In genomic region chr20:19855426-19855825, GRCh38 we compare ENCODE assay signal across 24 cellular contexts.
DNase-seq lines count a peak whose midpoint lies in the region; ATAC-seq, FAIRE-seq and TF ChIP-seq lines count a peak whose summit lies in the region.
"Had no signal": no experiment of that assay in that cellular context is flagged by ENCODE, and none has a peak within 500 bp of the region (broad histone marks: within the 10 kb centered on the region; RNA-seq: fewer than 3 reads in every experiment).

No MANE protein-coding gene starts in this region.

- H3K4me3 ChIP-seq in IMR-90 (ENCODE audit: insufficient read depth, low read depth, low read length) (no peak overlapping the region), endothelial cell of umbilical vein (replicated peaks in 1 of 3; ENCODE audit: insufficient read depth in 1 of 3, low read depth in 1 of 3, low read length in 3 of 3) (no peak overlapping the region)
- H3K4me3 ChIP-seq: A549; BLaER1 treated with 17β-estradiol and CSF1 and Interleukin-3, amounts not matched to agents 10 nM and 100 nM had no signal

- no peak for TF ChIP-seq CTCF in IMR-90 (conservative IDR thresholded peaks at IDR 0.05; ENCODE audit: low read depth, low read length)
- no peak for TF ChIP-seq CTCF in endothelial cell of umbilical vein (IDR thresholded peaks at IDR 0.05; ENCODE audit: extremely low read depth in 1 of 2, insufficient read depth in 1 of 2, low read depth in 1 of 2, low read length in 2 of 2)
- TF ChIP-seq CTCF in glutamatergic neuron (IDR thresholded peaks at IDR 0.05; ENCODE audit: partially characterized antibody, unreplicated experiment) = no peak

- H2AK9ac ChIP-seq in IMR-90 (replicated peaks; ENCODE audit: low read depth, low read length, poor library complexity) = no peak overlapping the region

- H3K9ac ChIP-seq in IMR-90 (ENCODE audit: low read depth, low read length) = no peak overlapping the region
- no peak overlapping the region for H3K9ac ChIP-seq in endothelial cell of umbilical vein (replicated peaks; ENCODE audit: extremely low read depth, insufficient read depth, low read length)
- H3K9ac ChIP-seq: BLaER1 treated with 17β-estradiol and CSF1 and Interleukin-3, amounts not matched to agents 10 nM and 100 nM had no signal

- CTCF ChIA-PET in IMR-90 (lab: Yijun Ruan, JAX) (no interaction called here), endothelial cell of umbilical vein (lab: Charles Lee) (interaction anchor here (0.8 kb wide), 1 partner anchor 67 kb away, joined by 3 read pairs; no protein-coding TSS in a partner anchor)

- no peak overlapping the region for H3K4ac ChIP-seq in IMR-90 (ENCODE audit: low read depth, low read length)

- H3K56ac ChIP-seq in IMR-90 (ENCODE audit: extremely low read depth, insufficient read depth, low read length) = no peak overlapping the region

- BruUV-seq in IMR-90 (replicated peaks; lab: Mats Ljungman, UMichigan) = no TSS peak
- no TSS peak for BruUV-seq in endothelial cell of umbilical vein (replicated peaks; lab: Mats Ljungman, UMichigan)

- no peak overlapping the region for H2AFZ ChIP-seq in IMR-90 (replicated peaks; ENCODE audit: low read length, poor library complexity)
- no peak overlapping the region for H2AFZ ChIP-seq in endothelial cell of umbilical vein (ENCODE audit: low read depth, low read length)

- H3K4me3 Mint-ChIP-seq in glutamatergic neuron (ENCODE audit: unreplicated experiment) = no peak overlapping the region
- H3K4me3 Mint-ChIP-seq: B cell; CD4-positive, alpha-beta T cell; CD8-positive, alpha-beta T cell had no signal

- no peak for TF ChIP-seq RAD21 in IMR-90 (IDR thresholded peaks at IDR 0.05; ENCODE audit: low read length)

- no peak overlapping the region for H2BK15ac ChIP-seq in IMR-90 (ENCODE audit: low read depth, low read length)

- H3K9me3 ChIP-seq in IMR-90 (ENCODE audit: control insufficient read depth, insufficient read depth, low read length) (no peaks in the 10 kb centered on the region), endothelial cell of umbilical vein (replicated peaks; ENCODE audit: control insufficient read depth, insufficient read depth, low read length) (no peaks in the 10 kb centered on the region)
- H3K9me3 ChIP-seq: A549, Caco-2 had no signal

- no peak overlapping the region for H4K91ac ChIP-seq in IMR-90 (ENCODE audit: insufficient read depth, low read depth, low read length)

- peaks cover 7% of the 10 kb centered on the region for H3K9me3 Mint-ChIP-seq in glutamatergic neuron (ENCODE audit: unreplicated experiment)

- no peak for ATAC-seq in IMR-90 (ENCODE audit: low read depth)
- no peak for ATAC-seq in GM21447 (IDR thresholded peaks at IDR 0.05; ENCODE audit: unreplicated experiment)
- ATAC-seq in GM19328 (IDR thresholded peaks at IDR 0.05; ENCODE audit: unreplicated experiment) = no peak
- ATAC-seq: A549; CD8-positive, alpha-beta T cell had no signal

- intact Hi-C loops in IMR-90 (cut with micrococcal nuclease) (no loop called here), endothelial cell of umbilical vein (cut with micrococcal nuclease) (no loop called here)

- DNase-seq in IMR-90 = no peak
- peak; percentile 59 for DNase-seq in dermis blood vessel endothelial cell
- DNase-seq in endothelial cell of umbilical vein (ENCODE audit: low read depth, low spot score) = peak; percentile 26
- no peak for DNase-seq in glutamatergic neuron
- no peak for DNase-seq in HK-2 (ENCODE audit: unreplicated experiment)
- no peak for DNase-seq in kidney glomerular epithelial cell (lab: John Stamatoyannopoulos, UW)
- DNase-seq: 8988T; AML-193; Caco-2; Calu3; CD4-positive, alpha-beta T cell; CD8-positive, alpha-beta T cell; DMS79 treated with DMSO at 0.1 percent for 48 hours; GF-D8 had no signal

- no peak overlapping the region for H3K23ac ChIP-seq in IMR-90 (ENCODE audit: low read depth, low read length)

- H3K36me3 ChIP-seq in IMR-90 (ENCODE audit: control insufficient read depth, insufficient read depth, low read length) (no peaks in the 10 kb centered on the region), endothelial cell of umbilical vein (ENCODE audit: control insufficient read depth in 2 of 2, extremely low read depth in 1 of 2, insufficient read depth in 2 of 2, low read length in 2 of 2) (no peaks in the 10 kb centered on the region)

- POLR2A ChIA-PET in IMR-90 (lab: Charles Lee; ENCODE audit: unreplicated experiment) (no interaction called here), endothelial cell of umbilical vein (lab: Charles Lee) (no interaction called here)

- H2AK5ac ChIP-seq in IMR-90 (ENCODE audit: low read depth, low read length) = no peak overlapping the region

- peaks cover 6% of the 10 kb centered on the region for H3K4me1 ChIP-seq in IMR-90 (ENCODE audit: control insufficient read depth, insufficient read depth, low read length)
- peaks cover 8% of the 10 kb centered on the region for H3K4me1 ChIP-seq in endothelial cell of umbilical vein (ENCODE audit: control insufficient read depth, extremely low read depth, insufficient read depth, low read length)

- H4K20me1 ChIP-seq in IMR-90 (ENCODE audit: insufficient read depth, low read length) (no peaks in the 10 kb centered on the region), endothelial cell of umbilical vein (replicated peaks; ENCODE audit: control insufficient read depth, extremely low read depth, insufficient read depth, low read length) (no peaks in the 10 kb centered on the region)
- H4K20me1 ChIP-seq: BLaER1 treated with 17β-estradiol and CSF1 and Interleukin-3, amounts not matched to agents 10 nM and 100 nM had no signal

- H3K18ac ChIP-seq in IMR-90 (ENCODE audit: low read depth, low read length) = peak overlapping the region; percentile 16; the same call in 1 of the 2 replicates

- H3K27me3 Mint-ChIP-seq in glutamatergic neuron (ENCODE audit: unreplicated experiment) = peaks cover 5% of the 10 kb centered on the region

- in situ Hi-C loops in IMR-90 (cut with MboI; ENCODE audit: low sequenced_read_pairs) = no loop called here

- H4K5ac ChIP-seq in IMR-90 (ENCODE audit: low read depth, low read length) = no peak overlapping the region

- H3K4me2 ChIP-seq in IMR-90 (ENCODE audit: low read depth, low read length) (no peak overlapping the region), endothelial cell of umbilical vein (ENCODE audit: insufficient read depth, low read length) (no peak overlapping the region)
- H3K4me2 ChIP-seq: BLaER1 treated with 17β-estradiol and CSF1 and Interleukin-3, amounts not matched to agents 10 nM and 100 nM had no signal

- H2BK20ac ChIP-seq in IMR-90 (ENCODE audit: low read depth, low read length) = no peak overlapping the region

- no CpG with 5 or more reads among the region's 3 CpGs for WGBS in IMR-90 (ENCODE audit: extremely low coverage in 2 of 2, insufficient read length in 1 of 2), 2 experiments

- H3K27ac ChIP-seq in IMR-90 (ENCODE audit: insufficient read depth, low read length) (no peak overlapping the region), endothelial cell of umbilical vein (ENCODE audit: insufficient read depth, low read depth, low read length) (no peak overlapping the region)
- H3K27ac ChIP-seq: BLaER1 treated with 17β-estradiol and CSF1 and Interleukin-3, amounts not matched to agents 10 nM and 100 nM; C4-2B had no signal

- H3K4me1 Mint-ChIP-seq in glutamatergic neuron (ENCODE audit: low read depth, unreplicated experiment) = peaks cover 19% of the 10 kb centered on the region
- H3K4me1 Mint-ChIP-seq: B cell had no signal

- no peaks in the 10 kb centered on the region for H3K79me2 ChIP-seq in endothelial cell of umbilical vein (ENCODE audit: control insufficient read depth, insufficient read depth, low read length)

- no peak for TF ChIP-seq POLR2A in IMR-90 (IDR thresholded peaks at IDR 0.05; ENCODE audit: low read depth, low read length)
- TF ChIP-seq POLR2A in endothelial cell of umbilical vein (IDR thresholded peaks at IDR 0.05; ENCODE audit: low read depth, low read length) = no peak

- no peak for FAIRE-seq in endothelial cell of umbilical vein (lab: Jason Lieb, UNC)
- FAIRE-seq: D721Med, G401.6, GM12891, GM19239 had no signal

- H3K27me3 ChIP-seq in IMR-90 (ENCODE audit: control insufficient read depth, insufficient read depth, low read length) = no peaks in the 10 kb centered on the region
- no peaks in the 10 kb centered on the region for H3K27me3 ChIP-seq in endothelial cell of umbilical vein (ENCODE audit: control insufficient read depth in 2 of 2, insufficient read depth in 2 of 2, low read length in 2 of 2)
- H3K27me3 ChIP-seq: BLaER1 treated with 17β-estradiol and CSF1 and Interleukin-3, amounts not matched to agents 10 nM and 100 nM had no signal

- dilution Hi-C loops in IMR-90 (cut with HindIII; ENCODE audit: low sequenced_read_pairs, unreplicated experiment) (no loop called here), endothelial cell of umbilical vein (cut with MboI; ENCODE audit: extremely low pct_ligation_motif_present, low sequenced_read_pairs) (no loop called here)

- peak overlapping the region; percentile 11 for H3K27ac Mint-ChIP-seq in glutamatergic neuron (ENCODE audit: unreplicated experiment)
- H3K27ac Mint-ChIP-seq: B cell; CD4-positive, alpha-beta T cell; CD8-positive, alpha-beta T cell had no signal

- H3K79me1 ChIP-seq in IMR-90 (ENCODE audit: low read depth in 1 of 2, low read length in 2 of 2) = peaks cover 0 to 22% of the 10 kb centered on the region in 2 experiments; a peak in 2 of 4 replicates

- H3K14ac ChIP-seq in IMR-90 (replicated peaks; ENCODE audit: low read depth, low read length) = no peak overlapping the region

- peak overlapping the region; percentile 53; the same call in 1 of the 2 replicates for H2BK120ac ChIP-seq in IMR-90 (ENCODE audit: low read depth, low read length)

- H3K9me1 ChIP-seq in IMR-90 (ENCODE audit: insufficient read depth, low read length) = 0 out of 2 replicates have a peak, but pooled peaks cover 3% of the 10 kb centered on the region
- no peaks in the 10 kb centered on the region for H3K9me1 ChIP-seq in endothelial cell of umbilical vein (replicated peaks; ENCODE audit: control insufficient read depth, extremely low read depth, insufficient read depth, low read length)

- H3K36me3 Mint-ChIP-seq in glutamatergic neuron (ENCODE audit: unreplicated experiment) = peaks cover 8% of the 10 kb centered on the region
- H3K36me3 Mint-ChIP-seq: CD8-positive, alpha-beta T cell had no signal

- H4K8ac ChIP-seq in IMR-90 (ENCODE audit: low read depth in 2 of 2, low read length in 2 of 2) = no peak overlapping the region

- no peak overlapping the region for H2BK5ac ChIP-seq in IMR-90 (ENCODE audit: low read depth, low read length, poor library complexity, severe bottlenecking)

TF ChIP-seq in IMR-90, 13 proteins besides CTCF, POLR2A, EP300 and RAD21 (continues in another document):
- TF ChIP-seq NFE2L2 (IDR thresholded peaks at IDR 0.05; ENCODE audit: low read depth, low read length) (no peak), RFX5 (IDR thresholded peaks at IDR 0.05; ENCODE audit: low read depth, low read length) (no peak)

TF ChIP-seq in endothelial cell of umbilical vein, 7 proteins besides CTCF, POLR2A, EP300 and RAD21 (continues in another document):
- TF ChIP-seq MYC (IDR thresholded peaks at IDR 0.05; ENCODE audit: low read depth, low read length) = no peak
- TF ChIP-seq GATA2 (IDR thresholded peaks at IDR 0.05; ENCODE audit: insufficient read depth, insufficient read length, low read depth, low read length) = no peak
- peak; percentile 26 for TF ChIP-seq FOS (IDR thresholded peaks at IDR 0.05; ENCODE audit: borderline replicate concordance, insufficient read depth, low read length)
- TF ChIP-seq EZH2 (IDR thresholded peaks at IDR 0.05; ENCODE audit: borderline replicate concordance, low read depth, low read length, severe bottlenecking) = no peak

Comparison
In these comparisons a context has a peak if more than half of its experiments do, and no peak if none do; other contexts are left out.
1. DNase-seq: peak in dermis blood vessel endothelial cell (single experiment) and endothelial cell of umbilical vein (single experiment); none in IMR-90 (single experiment), glutamatergic neuron (single experiment), HK-2 (single experiment) and kidney glomerular epithelial cell (single experiment).